Comparison of ENCODE assay signal across 22 cellular contexts in the genomic region with DNA sequence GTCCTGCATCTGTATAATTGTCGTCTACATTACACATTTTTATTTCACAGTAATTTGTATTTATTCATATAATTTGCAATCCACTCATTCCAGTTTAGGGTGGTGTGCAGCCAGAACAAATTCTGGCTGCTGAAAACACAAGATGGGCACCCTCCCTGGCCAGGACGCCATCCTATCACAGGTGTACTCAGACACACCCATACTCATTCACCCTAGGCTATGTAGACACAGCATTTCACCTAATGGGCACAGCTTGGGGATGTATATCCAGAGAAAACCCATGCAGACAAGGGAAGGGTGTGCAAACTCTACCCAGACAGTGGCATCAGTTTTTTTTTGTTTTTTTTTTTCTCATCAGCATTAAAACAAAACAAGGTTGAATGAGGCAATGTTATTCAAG.
"Had no signal": no experiment of that assay in that cellular context is flagged by ENCODE, and none has a peak within 500 bp of the region (broad histone marks: within the 10 kb centered on the region; RNA-seq: fewer than 3 reads in every experiment).

No MANE protein-coding gene starts in this region.

- H3K4me1 ChIP-seq: lower lobe of right lung, parathyroid adenoma, right lobe of liver had no signal

- H3K9ac ChIP-seq: neural progenitor cell, parathyroid adenoma had no signal

- H3K36me3 ChIP-seq: lower lobe of right lung, neural progenitor cell, right lobe of liver, suprapubic skin, transverse colon, upper lobe of right lung had no signal

- DNase-seq: cortex of kidney; effector CD4-positive, alpha-beta T cell; hypothalamus; immature natural killer cell; islet precursor cell; kidney glomerular epithelial cell; left ventricle myocardium superior; lower lobe of right lung; naive thymus-derived CD4-positive, alpha-beta T cell; right lobe of liver; small intestine; stimulated activated CD4-positive, alpha-beta T cell treated with anti-CD3 and anti-CD28 coated beads, Interleukin-12 subunit alpha, Interleukin-12 subunit beta, amount 100 ng/mL, for 4 hours; stimulated activated CD4-positive, alpha-beta T cell treated with anti-CD3 and anti-CD28 coated beads, Interleukin-1b, Interleukin-23, amount 100 ng/mL, for 48 hours; stimulated activated CD4-positive, alpha-beta T cell treated with anti-CD3 and anti-CD28 coated beads, Interleukin-4, amount 100 ng/mL, for 1 hour; stimulated activated CD8-positive, alpha-beta memory T cell treated with anti-CD3 and anti-CD28 coated beads, Interleukin-4, amount 100 ng/mL, for 48 hours; stimulated activated naive CD4-positive, alpha-beta T cell; stimulated activated naive CD8-positive, alpha-beta T cell treated with anti-CD3 and anti-CD28 coated beads, Interleukin-15, amount 100 ng/mL, for 72 hours; transverse colon; upper lobe of right lung had no signal

- H3K4me3 ChIP-seq: lower lobe of right lung, neural progenitor cell, right lobe of liver, suprapubic skin, transverse colon, upper lobe of right lung had no signal

- H3K27ac ChIP-seq: lower lobe of right lung, neural progenitor cell, parathyroid adenoma, right lobe of liver, suprapubic skin, transverse colon, upper lobe of right lung had no signal

- ATAC-seq: left ventricle myocardium superior; lower lobe of right lung; naive thymus-derived CD4-positive, alpha-beta T cell; right lobe of liver; stimulated activated naive CD8-positive, alpha-beta T cell treated with anti-CD3 and anti-CD28 coated beads, Interleukin-15, amount 100 ng/mL, for 72 hours; upper lobe of right lung had no signal

- H3K27me3 ChIP-seq: neural progenitor cell, right lobe of liver, suprapubic skin, transverse colon, upper lobe of right lung had no signal

- H3K9me3 ChIP-seq: lower lobe of right lung, right lobe of liver, suprapubic skin, transverse colon, upper lobe of right lung had no signal

- H3K4me2 ChIP-seq: neural progenitor cell had no signal
